ENCODE assay signal across 1 cellular context in genomic region chr19:53786744-53787143, GRCh38.
TF ChIP-seq lines count a peak whose summit lies in the region.

No MANE protein-coding gene starts in this region.

TF ChIP-seq in WTC11, 78 proteins besides CTCF, POLR2A, EP300 and RAD21 (continued from another document):
- TF ChIP-seq AR (CRISPR knock-in tag; IDR thresholded peaks at IDR 0.05) (no peak), ATF6 (CRISPR knock-in tag; IDR thresholded peaks at IDR 0.05) (no peak), TP53 (CRISPR knock-in tag; IDR thresholded peaks at IDR 0.05) (no peak), ZNF532 (CRISPR knock-in tag; IDR thresholded peaks at IDR 0.05; ENCODE audit: borderline replicate concordance) (no peak), ZNF317 (CRISPR knock-in tag; IDR thresholded peaks at IDR 0.05; ENCODE audit: borderline replicate concordance, low read depth) (no peak), OVOL2 (CRISPR knock-in tag; IDR thresholded peaks at IDR 0.05; ENCODE audit: borderline replicate concordance) (no peak), ESRRA (CRISPR knock-in tag; IDR thresholded peaks at IDR 0.05; ENCODE audit: borderline replicate concordance) (no peak), IRF1 (CRISPR knock-in tag; IDR thresholded peaks at IDR 0.05) (no peak), ARID4B (CRISPR knock-in tag; IDR thresholded peaks at IDR 0.05; ENCODE audit: borderline replicate concordance) (no peak), NFE2L1 (CRISPR knock-in tag; IDR thresholded peaks at IDR 0.05) (no peak), MXD4 (CRISPR knock-in tag; IDR thresholded peaks at IDR 0.05; ENCODE audit: borderline replicate concordance) (no peak)
